Comparison of ENCODE assay signal across 8 cellular contexts in the genomic region with DNA sequence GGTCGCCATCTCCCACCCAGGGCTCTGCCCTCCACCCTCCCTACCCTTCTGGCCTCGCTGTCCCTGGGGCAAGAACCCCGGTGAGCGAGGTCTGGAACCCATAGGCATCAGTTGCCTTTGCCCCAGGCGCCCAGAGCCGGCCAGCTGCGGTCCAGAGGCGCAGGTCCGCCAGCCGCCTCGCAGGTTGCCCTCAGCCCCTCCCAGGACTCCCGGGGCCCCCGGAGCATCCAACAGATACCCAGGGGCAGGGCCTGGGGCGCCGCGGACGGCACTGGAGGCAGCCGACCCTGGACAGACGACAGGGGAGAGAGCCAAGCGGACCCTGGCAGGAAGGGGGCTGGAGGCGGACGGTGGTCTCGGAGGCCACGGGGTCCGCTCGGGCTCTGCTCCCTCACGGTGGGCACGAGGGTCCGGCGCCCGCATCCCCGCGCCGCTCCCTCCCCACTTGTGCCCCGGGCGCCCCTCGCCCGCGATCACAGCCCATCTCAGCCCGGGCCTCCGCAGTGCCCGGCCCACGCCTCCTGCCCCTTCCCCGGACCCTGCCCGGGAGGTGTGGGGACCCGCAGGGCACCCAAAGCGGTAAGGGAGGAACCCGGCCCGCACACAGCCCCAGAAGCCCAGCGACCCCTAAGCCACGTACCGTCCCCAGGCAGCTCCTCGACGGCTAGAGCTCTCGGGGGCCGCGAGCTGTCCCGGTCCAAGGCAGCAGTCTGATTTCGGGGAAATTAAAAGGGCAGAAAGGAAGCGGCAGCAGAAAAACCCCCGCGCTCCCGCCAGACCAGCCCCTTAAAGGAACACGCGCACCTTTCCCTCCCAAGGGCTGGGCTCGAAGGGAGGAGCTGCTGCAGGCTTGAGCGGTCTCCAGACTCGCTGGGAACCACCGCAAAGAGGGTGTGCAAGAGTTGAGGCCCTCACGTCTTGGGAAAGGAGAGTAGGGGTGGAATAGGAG. TPM values are rescaled to one million over a fixed set of nuclear protein-coding genes. Genes with fewer than 3 reads are reported as not detected.
DNase-seq lines count a peak whose midpoint lies in the region; ATAC-seq, FAIRE-seq and TF ChIP-seq lines count a peak whose summit lies in the region.

A gene with protein sequence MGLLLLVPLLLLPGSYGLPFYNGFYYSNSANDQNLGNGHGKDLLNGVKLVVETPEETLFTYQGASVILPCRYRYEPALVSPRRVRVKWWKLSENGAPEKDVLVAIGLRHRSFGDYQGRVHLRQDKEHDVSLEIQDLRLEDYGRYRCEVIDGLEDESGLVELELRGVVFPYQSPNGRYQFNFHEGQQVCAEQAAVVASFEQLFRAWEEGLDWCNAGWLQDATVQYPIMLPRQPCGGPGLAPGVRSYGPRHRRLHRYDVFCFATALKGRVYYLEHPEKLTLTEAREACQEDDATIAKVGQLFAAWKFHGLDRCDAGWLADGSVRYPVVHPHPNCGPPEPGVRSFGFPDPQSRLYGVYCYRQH (minus strand): TSS at position 726 of the 949 bp plus-strand sequence. CDS start 8,246 bp downstream, outside the sequence.

- no peak within 1 kb of the TSS for H3K27ac ChIP-seq in DND-41 (ENCODE audit: low read length)
- H3K27ac ChIP-seq in K562 (ENCODE audit: extremely low read depth, low read depth, low read length): no peak within 1 kb of the TSS

- BruUV-seq in K562 (replicated peaks; lab: Mats Ljungman, UMichigan): no TSS peak

- TF ChIP-seq CTCF in DND-41 (IDR thresholded peaks at IDR 0.05; ENCODE audit: borderline replicate concordance, extremely low read depth, low read length, poor library complexity, severe bottlenecking) (no peak), K562 (IDR thresholded peaks at IDR 0.05 in 2 of 3, conservative IDR thresholded peaks at IDR 0.05 in 1 of 3; ENCODE audit: insufficient read depth in 2 of 3, low read depth in 1 of 3, low read length in 3 of 3) (no peak)

- H3K79me2 ChIP-seq in DND-41 (ENCODE audit: insufficient read depth, low read length) (no peaks in the 10 kb centered on the region), K562 (ENCODE audit: control insufficient read depth, insufficient read depth, low read length) (no peaks in the 10 kb centered on the region)

- WGBS in K562 (ENCODE audit: insufficient coverage, low coverage, missing lambda C conversion rate): 36% methylated on average over 47 of the region's 70 CpGs

- H2AFZ ChIP-seq in DND-41 (ENCODE audit: low read depth, low read length): 0 out of 2 replicates have a peak within 1 kb of the TSS, but pooled peaks have one; percentile 54
- peak within 1 kb of the TSS; percentile 53; the same call in 1 of the 2 replicates for H2AFZ ChIP-seq in K562 (ENCODE audit: low read depth, low read length)

- peak; percentile 59 for ATAC-seq in DND-41 (ENCODE audit: insufficient read depth, low read depth)
- ATAC-seq in HG02623 (IDR thresholded peaks at IDR 0.05; ENCODE audit: unreplicated experiment): peak; percentile 56
- peak; percentile 49 for ATAC-seq in K562
- no peak for ATAC-seq in HG03097 (IDR thresholded peaks at IDR 0.05; ENCODE audit: low FRiP score, unreplicated experiment)

- no peaks in the 10 kb centered on the region for H3K9me1 ChIP-seq in K562 (ENCODE audit: control insufficient read depth, insufficient read depth, low read length)

- CTCF ChIA-PET in K562 (lab: Yijun Ruan, JAX; ENCODE audit: low intra/inter-chr PET ratio): interaction anchor here (1.1 to 2.6 kb wide), 4 partner anchors 122 to 536 kb away, joined by 3 to 11 read pairs (median 7); no protein-coding TSS in a partner anchor

- no peak for FAIRE-seq in K562 (lab: Jason Lieb, UNC)

- H3K27me3 ChIP-seq in DND-41 (ENCODE audit: insufficient read depth, low read length, poor library complexity): no peaks in the 10 kb centered on the region
- no peaks in the 10 kb centered on the region; a peak in 1 of 5 replicates for H3K27me3 ChIP-seq in K562 (ENCODE audit: control insufficient read depth in 2 of 2, insufficient read depth in 2 of 2, low read length in 2 of 2)

- H3K4me3 ChIP-seq in DND-41 (ENCODE audit: low read depth in 1 of 2, low read length in 2 of 2) (peak within 1 kb of the TSS in 1 of 2 experiments; percentile 47; a peak in 2 of 4 replicates), K562 (no peak within 1 kb of the TSS; the same call in 1 of the 2 replicates)

- no peak for TF ChIP-seq EP300 in K562 (IDR thresholded peaks at IDR 0.05; ENCODE audit: low read length)

- H3K36me3 ChIP-seq in DND-41 (ENCODE audit: insufficient read depth, low read length) (peaks cover 18% of the 10 kb centered on the region), K562 (ENCODE audit: control insufficient read depth, insufficient read depth, low read length) (peaks cover 8% of the 10 kb centered on the region; the same call in 1 of the 3 replicates)

- no peaks in the 10 kb centered on the region for H3K9me3 ChIP-seq in DND-41 (ENCODE audit: insufficient read depth, low read length, severe bottlenecking)
- H3K9me3 ChIP-seq in K562 (replicated peaks; ENCODE audit: control insufficient read depth, insufficient read depth, low read depth, low read length): no peaks in the 10 kb centered on the region

- peak within 1 kb of the TSS; percentile 58 for H3K4me2 ChIP-seq in DND-41 (ENCODE audit: insufficient read depth, low read length)
- no peak within 1 kb of the TSS; the same call in 1 of the 2 replicates for H3K4me2 ChIP-seq in K562 (ENCODE audit: insufficient read depth, low read length)

- POLR2A ChIA-PET in K562 (lab: Yijun Ruan, JAX): interaction anchor here (0.6 to 1.0 kb wide), 2 partner anchors 15 to 79 kb away, joined by 3 to 6 read pairs; no protein-coding TSS in a partner anchor

- DNase-seq in DND-41 (peak; percentile 47), T-helper 22 cell (ENCODE audit: low read depth) (peak; percentile 46), K562 (ENCODE audit: extremely low read depth in 1 of 4, low spot score in 3 of 4) (peak in 2 of 4 experiments; percentile 57), kidney tubule cell (ENCODE audit: low spot score) (peak; percentile 56), NCI-H2196 treated with DMSO at 0.1 percent for 48 hours (lab: John Stamatoyannopoulos, UW; ENCODE audit: unreplicated experiment) (no peak)
- peak; percentile 38 to 59 for DNase-seq in stimulated activated CD4-positive, alpha-beta T cell treated with anti-CD3 and anti-CD28 coated beads, Interleukin-4, amount 100 ng/mL, for 48 hours (ENCODE audit: low read depth in 2 of 2)

- no peak for TF ChIP-seq POLR2A in K562 (conservative IDR thresholded peaks at IDR 0.05)

- TF ChIP-seq RAD21 in K562 (CRISPR knock-in tag; conservative IDR thresholded peaks at IDR 0.05 in 1 of 2, IDR thresholded peaks at IDR 0.05 in 1 of 2): no peak

- H4K20me1 ChIP-seq in DND-41 (ENCODE audit: insufficient read depth, low read length): peaks cover 10% of the 10 kb centered on the region
- H4K20me1 ChIP-seq in K562 (replicated peaks; ENCODE audit: control insufficient read depth, insufficient read depth, low read length): no peaks in the 10 kb centered on the region

- in situ Hi-C loops in K562 (cut with MboI): no loop called here

- H3K9ac ChIP-seq in DND-41 (ENCODE audit: low read depth, low read length) (peak within 1 kb of the TSS; percentile 46), K562 (ENCODE audit: insufficient read depth in 1 of 2, low read depth in 2 of 2, low read length in 2 of 2) (peak within 1 kb of the TSS in 1 of 2 experiments; percentile 89; a peak in 2 of 4 replicates)

- H3K4me1 ChIP-seq in DND-41 (ENCODE audit: insufficient read depth, low read length) (peaks cover 28% of the 10 kb centered on the region), K562 (replicated peaks in 1 of 2; ENCODE audit: control insufficient read depth in 2 of 2, insufficient read depth in 2 of 2, low read length in 2 of 2) (peaks cover 9 to 43% of the 10 kb centered on the region in 2 experiments; a peak in 4 of 5 replicates)

- intact Hi-C loops in K562 (cut with micrococcal nuclease): loop anchor here (5.0 kb wide), 1 partner anchor 282 kb away; no protein-coding TSS in a partner anchor

TF ChIP-seq in K562, 482 proteins besides CTCF, POLR2A, EP300 and RAD21 (continues in another document):
- TF ChIP-seq PCBP1 (IDR thresholded peaks at IDR 0.05; ENCODE audit: low read depth, low read length, poor library complexity, severe bottlenecking) (peak; percentile 61), NBN (IDR thresholded peaks at IDR 0.05; ENCODE audit: low read depth) (no peak), POLR2G (IDR thresholded peaks at IDR 0.05; ENCODE audit: low read depth, low read length) (peak; percentile 64)
- TF ChIP-seq, protein P1, sequence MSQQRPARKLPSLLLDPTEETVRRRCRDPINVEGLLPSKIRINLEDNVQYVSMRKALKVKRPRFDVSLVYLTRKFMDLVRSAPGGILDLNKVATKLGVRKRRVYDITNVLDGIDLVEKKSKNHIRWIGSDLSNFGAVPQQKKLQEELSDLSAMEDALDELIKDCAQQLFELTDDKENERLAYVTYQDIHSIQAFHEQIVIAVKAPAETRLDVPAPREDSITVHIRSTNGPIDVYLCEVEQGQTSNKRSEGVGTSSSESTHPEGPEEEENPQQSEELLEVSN (IDR thresholded peaks at IDR 0.05; ENCODE audit: borderline replicate concordance in 1 of 2, extremely low read depth in 1 of 2, insufficient read depth in 1 of 2, insufficient read length in 1 of 2, low read depth in 1 of 2, low read length in 1 of 2, poor library complexity in 1 of 2, severe bottlenecking in 1 of 2): peak in 1 of 2 experiments; percentile 54

RNA-seq across cellular contexts. Expression of the gene that starts here (rescaled TPM):
- total RNA-seq in K562 (2011; cell fraction: chromatin; rRNA removed; ENCODE audit: low replicate concordance): 5.6 and 9.6 TPM in 2 replicates
- total RNA-seq in K562 (2011; cell fraction: nucleolus; rRNA removed): 6.2 and 6.8 TPM in 2 replicates
- 4.9 and 5.9 TPM in 2 replicates for total RNA-seq in K562 (2011; cell fraction: nucleoplasm; rRNA removed)
- total RNA-seq in K562 (2014; rRNA removed) (1.9 and 2.1 TPM in 2 replicates), K562 (2014; rRNA removed; fragmentation: Illumina TruSeq; extraction: Trizol) (0.35 and 0.36 TPM in 2 replicates), K562 (2015; rRNA removed; fragmentation: Illumina TruSeq; extraction: Trizol) (0.65 and 1.0 TPM in 2 replicates), K562 (2021) (1.9 and 2.4 TPM in 2 replicates)
- polyA plus RNA-seq in K562 (2011; rRNA removed) (0.71 and 2.1 TPM in 2 replicates), K562 (2014; fragmentation: Illumina TruSeq; extraction: Trizol) (0.59 and 1.00 TPM in 2 replicates), K562 (2014; fragmentation: Nextera tagmentation; extraction: Ambion mirVana) (under 1 TPM; 0.04 to 0.06 TPM), K562 (2014; rRNA removed) (2.0 and 3.4 TPM in 2 replicates)
- polyA plus RNA-seq in K562 (2011; cell fraction: cytosol; rRNA removed): 1.4 and 2.3 TPM in 2 replicates
- polyA plus RNA-seq in K562 (2011; cell fraction: nucleus; rRNA removed): 9.4 and 14.2 TPM in 2 replicates
- polyA plus RNA-seq in K562 (2012): 1.6 and 4.0 TPM in 2 replicates
- 0.77 and 0.99 TPM in 2 replicates for polyA minus RNA-seq in K562 (2011; rRNA and poly(A)+ RNA removed)
- polyA minus RNA-seq in K562 (2011; cell fraction: cytosol; rRNA and poly(A)+ RNA removed): 2.5 TPM in 1 of 2 replicates, not detected in the other
- 1.1 and 1.8 TPM in 2 replicates for polyA minus RNA-seq in K562 (2011; cell fraction: nucleus; rRNA and poly(A)+ RNA removed)
